Comparison of ENCODE assay signal across 8 cellular contexts in the genomic region with DNA sequence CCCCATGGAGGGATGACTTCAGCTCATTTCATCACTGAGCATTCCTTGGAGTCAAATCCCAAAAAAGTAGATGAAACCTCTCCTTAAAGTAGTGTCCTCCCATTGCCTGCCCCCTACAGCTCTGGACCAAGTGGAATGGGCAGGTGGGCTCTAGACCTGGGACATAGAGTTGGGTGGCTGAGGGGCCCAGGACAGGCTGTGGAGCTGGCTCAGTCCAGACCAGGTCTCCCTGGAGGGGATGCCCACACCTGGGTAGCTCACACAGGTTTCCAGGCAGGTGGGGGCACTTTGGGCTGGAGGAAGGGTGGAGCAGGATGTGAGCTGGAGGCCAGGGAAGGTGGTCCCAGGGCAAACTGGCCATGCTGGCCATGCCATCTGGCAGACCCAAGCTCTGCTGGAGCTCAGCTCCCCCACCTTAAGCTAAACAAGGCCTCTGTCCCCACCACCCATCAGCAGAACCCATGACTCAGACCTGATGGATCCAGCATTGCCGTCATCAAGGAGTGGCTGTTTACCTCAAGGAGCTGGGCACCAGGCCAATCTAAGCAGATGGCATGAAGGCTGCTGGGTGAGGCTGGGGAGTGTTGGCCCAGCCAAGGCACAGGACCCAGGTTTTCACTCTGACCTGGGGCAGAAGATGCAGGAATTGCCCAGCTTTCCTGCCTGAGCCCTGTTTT. TPM values are rescaled to one million over a fixed set of nuclear protein-coding genes. Genes with fewer than 3 reads are reported as not detected.
DNase-seq lines count a peak whose midpoint lies in the region; ATAC-seq and TF ChIP-seq lines count a peak whose summit lies in the region.

No MANE protein-coding gene starts in this region.

- H3K4me1 ChIP-seq in body of pancreas = peaks cover 20% of the 10 kb centered on the region
- H3K4me1 ChIP-seq in mucosa of stomach (ENCODE audit: control insufficient read depth, insufficient read depth, low read length) = peaks cover 67% of the 10 kb centered on the region

- peak; percentile 90 for ATAC-seq in body of pancreas
- no peak for ATAC-seq in GM19397 (IDR thresholded peaks at IDR 0.05; ENCODE audit: unreplicated experiment)
- no peak for ATAC-seq in HG03354 (IDR thresholded peaks at IDR 0.05; ENCODE audit: poor library complexity, severe bottlenecking, unreplicated experiment)
- ATAC-seq in GM19452 (IDR thresholded peaks at IDR 0.05; ENCODE audit: unreplicated experiment) = no peak

- H3K4me3 ChIP-seq in LNCaP clone FGC (ENCODE audit: low read depth, low read length) = no peak overlapping the region
- no peak overlapping the region for H3K4me3 ChIP-seq in body of pancreas
- no peak overlapping the region for H3K4me3 ChIP-seq in mucosa of stomach (ENCODE audit: low read length)

- 8% methylated on average over 1 of the region's 1 CpG; no CpG with 5 or more reads in 1 of the 2 donors for WGBS in body of pancreas, 2 donors

- no peaks in the 10 kb centered on the region for H3K27me3 ChIP-seq in body of pancreas
- no peaks in the 10 kb centered on the region for H3K27me3 ChIP-seq in mucosa of stomach (ENCODE audit: control insufficient read depth, insufficient read depth, low read length)

- H3K9ac ChIP-seq in mucosa of stomach (ENCODE audit: low read length) = peak overlapping the region; percentile 54

- TF ChIP-seq CTCF in LNCaP clone FGC (IDR thresholded peaks at IDR 0.05; ENCODE audit: control insufficient read depth, extremely low read depth, insufficient read depth) = no peak
- no peak for TF ChIP-seq CTCF in body of pancreas (IDR thresholded peaks at IDR 0.05)

- intact Hi-C loops in body of pancreas (cut with DNase I) = no loop called here

- no peaks in the 10 kb centered on the region for H3K36me3 ChIP-seq in body of pancreas (replicated peaks in 1 of 2; ENCODE audit: insufficient read depth in 1 of 2, low read depth in 2 of 2)
- no peaks in the 10 kb centered on the region for H3K36me3 ChIP-seq in mucosa of stomach (ENCODE audit: control insufficient read depth, insufficient read depth, low read length)

- H3K27ac ChIP-seq in body of pancreas = peak overlapping the region in 3 of 4 donors; percentile 12 to 83 (median 65)

- DNase-seq in COR-L47 (lab: John Stamatoyannopoulos, UW) (peak; percentile 82), LNCaP clone FGC (ENCODE audit: low read depth) (peak; percentile 74), body of pancreas (peak; percentile 83 to 99 (median 93)), germinal center (ENCODE audit: low spot score) (no peak)

- TF ChIP-seq POLR2A in body of pancreas (IDR thresholded peaks at IDR 0.05) = peak in 2 of 3 donors; percentile 11 to 16

- H3K9me3 ChIP-seq in body of pancreas (no peaks in the 10 kb centered on the region), mucosa of stomach (ENCODE audit: control insufficient read depth, low read length) (no peaks in the 10 kb centered on the region)

RNA-seq across cellular contexts. Expression of a gene that starts 6.2 kb away (rescaled TPM):
- not detected for total RNA-seq in body of pancreas

RNA-seq across cellular contexts. Expression of a gene that starts 30.7 kb away (rescaled TPM):
- 10 to 100 TPM; 46.5 to 80.2 TPM for total RNA-seq in body of pancreas

RNA-seq across cellular contexts. Expression of a gene that starts 31.1 kb away (rescaled TPM):
- 10 to 100 TPM in 1 of 2 donors, 1 to 10 TPM in 1; 4.6 to 20.5 TPM for total RNA-seq in body of pancreas

RNA-seq across cellular contexts. Expression of a gene that starts 56.5 kb away (rescaled TPM):
- total RNA-seq in body of pancreas = 10 to 100 TPM; 22.1 to 26.4 TPM
